Comparison of ENCODE assay signal across 8 cellular contexts in the genomic region with DNA sequence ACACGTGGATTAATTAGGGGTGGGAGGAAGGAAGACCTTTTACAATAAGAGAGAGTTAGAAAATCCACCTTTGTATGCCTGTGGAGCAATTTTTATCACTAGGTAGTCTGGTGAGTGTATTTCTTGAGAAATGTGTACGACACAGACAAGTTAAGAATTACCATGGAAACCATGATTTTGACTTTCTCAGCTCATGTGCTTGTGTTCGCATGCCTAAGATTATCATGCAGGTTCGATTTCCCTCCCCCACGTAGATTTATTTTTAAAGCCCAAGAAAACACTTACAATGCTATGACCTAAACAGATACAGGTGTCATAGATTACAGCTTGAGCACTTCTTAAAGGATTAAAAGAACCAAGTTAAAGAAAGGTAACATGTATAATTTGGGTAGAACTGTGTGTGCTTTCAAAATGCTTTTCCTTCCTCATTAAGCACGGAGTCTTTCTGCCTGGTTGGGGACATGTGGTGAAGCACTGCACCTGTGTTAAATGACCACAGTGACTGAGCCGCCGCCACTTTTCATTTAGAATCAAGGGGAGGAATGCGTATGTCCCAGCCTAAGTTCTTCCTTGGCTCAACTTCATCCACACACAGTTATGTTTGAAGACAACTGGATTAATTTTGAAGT. TPM values are rescaled to one million over a fixed set of nuclear protein-coding genes. Genes with fewer than 3 reads are reported as not detected.
DNase-seq lines count a peak whose midpoint lies in the region; ATAC-seq and TF ChIP-seq lines count a peak whose summit lies in the region.

No MANE protein-coding gene starts in this region.

- H3K27ac Mint-ChIP-seq in neural crest cell (ENCODE audit: unreplicated experiment) (no peak overlapping the region), HFFc6 (no peak overlapping the region; the same call in 1 of the 2 replicates)

- no peaks in the 10 kb centered on the region for H3K9me2 ChIP-seq in OCI-LY1 (ENCODE audit: low read depth, low read length)

- H3F3A ChIP-seq in OCI-LY1 (ENCODE audit: insufficient read depth, low read length), result no peaks in the 10 kb centered on the region

- H3K4me2 ChIP-seq in OCI-LY1 (ENCODE audit: low read length), result peak overlapping the region; percentile 82

- H3K4me1 ChIP-seq in OCI-LY1 (ENCODE audit: insufficient read depth, low read length, severe bottlenecking), result peaks cover 60% of the 10 kb centered on the region

- DNase-seq in neural crest cell (ENCODE audit: low read depth, low spot score) (no peak), NCI-H510A (lab: John Stamatoyannopoulos, UW) (no peak), SHP77 (lab: John Stamatoyannopoulos, UW) (no peak), HFFc6 (no peak), ACHN (no peak)

- TF ChIP-seq CTCF in OCI-LY1 (IDR thresholded peaks at IDR 0.05; ENCODE audit: low read length), result no peak
- TF ChIP-seq CTCF in neural crest cell (conservative IDR thresholded peaks at IDR 0.05), result no peak
- TF ChIP-seq CTCF in HFFc6 (IDR thresholded peaks at IDR 0.05), result no peak

- no peaks in the 10 kb centered on the region for H3K9me3 Mint-ChIP-seq in neural crest cell
- no peaks in the 10 kb centered on the region for H3K9me3 Mint-ChIP-seq in HFFc6

- H3K4me1 Mint-ChIP-seq in neural crest cell (peaks cover 85% of the 10 kb centered on the region), HFFc6 (ENCODE audit: low read depth) (peaks cover 65% of the 10 kb centered on the region)

- H2AFZ ChIP-seq in OCI-LY1 (ENCODE audit: low read length), result no peak overlapping the region

- peaks cover 51% of the 10 kb centered on the region for H3K79me2 ChIP-seq in OCI-LY1 (ENCODE audit: insufficient read depth, low read length)

- H3K27ac ChIP-seq in OCI-LY1 (ENCODE audit: low read depth, low read length, poor library complexity, severe bottlenecking), result peak overlapping the region; percentile 70

- no peaks in the 10 kb centered on the region for H3K9me3 ChIP-seq in OCI-LY1 (ENCODE audit: low read length)

- no peaks in the 10 kb centered on the region for H3K27me3 Mint-ChIP-seq in neural crest cell (ENCODE audit: low read depth)
- H3K27me3 Mint-ChIP-seq in HFFc6 (ENCODE audit: insufficient read depth), result no peaks in the 10 kb centered on the region

- ATAC-seq in GM18873 (IDR thresholded peaks at IDR 0.05; ENCODE audit: low FRiP score, unreplicated experiment) (peak; percentile 41), HG02642 (IDR thresholded peaks at IDR 0.05; ENCODE audit: poor library complexity, unreplicated experiment) (peak; percentile 64)

- peak overlapping the region; percentile 22; the same call in 1 of the 2 replicates for H3K9ac ChIP-seq in OCI-LY1 (ENCODE audit: low read length)

- H3K36me3 ChIP-seq in OCI-LY1 (ENCODE audit: insufficient read depth, low read length), result peaks cover 76% of the 10 kb centered on the region

- H3K4me3 ChIP-seq in OCI-LY1 (ENCODE audit: low read depth, low read length, poor library complexity, severe bottlenecking), result peak overlapping the region; percentile 10

- H3K27me3 ChIP-seq in OCI-LY1 (ENCODE audit: insufficient read depth, low read length), result no peaks in the 10 kb centered on the region

- peak overlapping the region; percentile 2 for H3K4me3 Mint-ChIP-seq in neural crest cell
- no peak overlapping the region for H3K4me3 Mint-ChIP-seq in HFFc6

- no peaks in the 10 kb centered on the region for H4K20me1 ChIP-seq in OCI-LY1 (ENCODE audit: insufficient read depth, low read length)

- in situ Hi-C loops in ACHN (cut with HindIII; ENCODE audit: low pct_ligation_motif_present, low pct_unique_long_range_greater_than_20kb, low sequenced_read_pairs), result no loop called here

- H3K36me3 Mint-ChIP-seq in neural crest cell (ENCODE audit: low read depth) (peaks cover 15% of the 10 kb centered on the region), HFFc6 (ENCODE audit: low read depth) (peaks cover 23% of the 10 kb centered on the region)

RNA-seq across cellular contexts. Expression of gene SERTAD2, which starts 16.6 kb away (rescaled TPM):
- 16.8 and 18.6 TPM in 2 replicates for total RNA-seq in neural crest cell
- 10 to 100 TPM; 22.2 to 33.9 (median 29.1) TPM for total RNA-seq in HFFc6 (2021; fragmentation: NEBNext Ultra II Directional; extraction: Animal tissue kit (Norgen Biotek cat#: 25700))
